In genomic region chr15:90315276-90315982, GRCh38 we compare ENCODE assay signal across 8 cellular contexts. TPM values are rescaled to one million over a fixed set of nuclear protein-coding genes. Genes with fewer than 3 reads are reported as not detected.
A peak's percentile ranks its signal among the peaks of the same experiment; 100 is the strongest.
DNase-seq lines count a peak whose midpoint lies in the region; ATAC-seq and TF ChIP-seq lines count a peak whose summit lies in the region.

No MANE protein-coding gene starts in this region.

- DNase-seq in activated CD8-positive, alpha-beta memory T cell treated with anti-CD3 and anti-CD28 coated beads for 24 hours: peak; percentile 43
- DNase-seq in activated CD8-positive, alpha-beta memory T cell treated with anti-CD3 and anti-CD28 coated beads, Interleukin-2, amount 50 U/mL, for 4 hours: no peak
- peak; percentile 97 for DNase-seq in fibroblast of the aortic adventitia (ENCODE audit: low read depth)
- DNase-seq in aorta: peak; percentile 84 to 85
- no peak for DNase-seq in stimulated activated CD4-positive, alpha-beta T cell treated with anti-CD3 and anti-CD28 coated beads, Interleukin-4, amount 100 ng/mL, for 24 hours

- H3K4me1 ChIP-seq in muscle layer of colon (ENCODE audit: insufficient read depth, low read length) (peaks cover 30% of the 10 kb centered on the region), aorta (ENCODE audit: control insufficient read depth in 1 of 2, insufficient read depth in 2 of 2, low read length in 2 of 2) (peaks cover 0 to 2% of the 10 kb centered on the region in 2 donors)

- 0 to 4% methylated on average over 5 of the region's 5 CpGs for WGBS in aorta, 2 donors

- H3K9ac ChIP-seq in muscle layer of colon (ENCODE audit: low read length): no peak overlapping the region

- H3K27me3 ChIP-seq in muscle layer of colon (ENCODE audit: control insufficient read depth in 1 of 2, insufficient read depth in 2 of 2, low read length in 2 of 2): no peaks in the 10 kb centered on the region
- H3K27me3 ChIP-seq in aorta (ENCODE audit: control insufficient read depth in 1 of 2, insufficient read depth in 2 of 2, low read length in 1 of 2): no peaks in the 10 kb centered on the region

- no peaks in the 10 kb centered on the region for H3K9me3 ChIP-seq in muscle layer of colon (ENCODE audit: low read length)
- no peaks in the 10 kb centered on the region for H3K9me3 ChIP-seq in aorta (ENCODE audit: control insufficient read depth, low read length)

- H3K36me3 ChIP-seq in muscle layer of colon (ENCODE audit: insufficient read depth, low read length) (no peaks in the 10 kb centered on the region), aorta (ENCODE audit: control insufficient read depth in 1 of 2, insufficient read depth in 2 of 2, low read length in 1 of 2) (no peaks in the 10 kb centered on the region)

- H3K4me3 ChIP-seq in fibroblast of the aortic adventitia (ENCODE audit: low read depth, low read length) (no peak overlapping the region), muscle layer of colon (ENCODE audit: low read depth in 1 of 2, low read length in 2 of 2) (no peak overlapping the region), aorta (ENCODE audit: low read length in 2 of 2) (no peak overlapping the region)

- TF ChIP-seq CTCF in fibroblast of the aortic adventitia (IDR thresholded peaks at IDR 0.05; ENCODE audit: insufficient read depth, low read length): no peak

- H3K27ac ChIP-seq in muscle layer of colon (ENCODE audit: low read depth, low read length) (peak overlapping the region; percentile 53), aorta (ENCODE audit: low read depth in 1 of 2, low read length in 2 of 2) (peak overlapping the region; percentile 80 to 90)

- intact Hi-C loops in aorta (cut with DNase I): loop anchor here (2.0 to 10.0 kb wide), 2 partner anchors 15 to 569 kb away; partner anchors contain the start of gene FES (in 1 of the 2)

- ATAC-seq in aorta (ENCODE audit: low FRiP score) (peak; percentile 93), GM21825 (IDR thresholded peaks at IDR 0.05; ENCODE audit: unreplicated experiment) (no peak), GM21717 (IDR thresholded peaks at IDR 0.05; ENCODE audit: unreplicated experiment) (no peak)

RNA-seq across cellular contexts. Expression of gene ZNF774, which starts 36.7 kb away (rescaled TPM):
- total RNA-seq in fibroblast of the aortic adventitia (ENCODE audit: low replicate concordance): 1.4 and 2.3 TPM in 2 replicates
- 1 to 10 TPM; 6.1 to 7.4 TPM for total RNA-seq in aorta
- 1 to 10 TPM in 1 of 2 donors, under 1 TPM in 1; 0.50 to 2.6 TPM for polyA plus RNA-seq in aorta

RNA-seq across cellular contexts. Expression of gene NGRN, which starts 50.0 kb away (rescaled TPM):
- total RNA-seq in fibroblast of the aortic adventitia (ENCODE audit: low replicate concordance): 67.2 and 76.3 TPM in 2 replicates
- 10 to 100 TPM; 75.6 to 81.5 TPM for total RNA-seq in aorta
- 100 to 1,000 TPM in 1 of 2 donors, 10 to 100 TPM in 1; 87.9 to 120 TPM for polyA plus RNA-seq in aorta

Comparison
In these comparisons a context has a peak if more than half of its experiments do, and no peak if none do; other contexts are left out.
1. DNase-seq: peak in activated CD8-positive, alpha-beta memory T cell treated with anti-CD3 and anti-CD28 coated beads for 24 hours (single experiment), fibroblast of the aortic adventitia (single experiment) and aorta (2 of 2); none in activated CD8-positive, alpha-beta memory T cell treated with anti-CD3 and anti-CD28 coated beads, Interleukin-2, amount 50 U/mL, for 4 hours (single experiment) and stimulated activated CD4-positive, alpha-beta T cell treated with anti-CD3 and anti-CD28 coated beads, Interleukin-4, amount 100 ng/mL, for 24 hours (single experiment).